Comparison of ENCODE assay signal across 1 cellular context in genomic region chr20:36460648-36461599, GRCh38.
TF ChIP-seq lines count a peak whose summit lies in the region.

No MANE protein-coding gene starts in this region.

TF ChIP-seq in HepG2, 621 proteins besides CTCF, POLR2A, EP300 and RAD21 (continued from another document and continues in another):
- no peak for TF ChIP-seq ZUFSP (CRISPR knock-in tag; IDR thresholded peaks at IDR 0.05; ENCODE audit: borderline replicate concordance)
- TF ChIP-seq TCF7L2 (IDR thresholded peaks at IDR 0.05; ENCODE audit: low read depth, low read length), result no peak
- TF ChIP-seq EZH2 (conservative IDR thresholded peaks at IDR 0.05; ENCODE audit: low read depth, low read length), result no peak
- TF ChIP-seq ZNF784 (CRISPR knock-in tag; IDR thresholded peaks at IDR 0.05; ENCODE audit: borderline replicate concordance), result peak; percentile 92
- TF ChIP-seq ZNF275 (CRISPR knock-in tag; IDR thresholded peaks at IDR 0.05; ENCODE audit: borderline replicate concordance), result no peak; the same call in 1 of the 2 replicates
- TF ChIP-seq ATF6 (CRISPR knock-in tag; conservative IDR thresholded peaks at IDR 0.05), result no peak
- peak; percentile 90; the same call in 1 of the 2 replicates for TF ChIP-seq ZNF773 (CRISPR knock-in tag; IDR thresholded peaks at IDR 0.05; ENCODE audit: borderline replicate concordance)
- peak; percentile 15; the same call in 1 of the 2 replicates for TF ChIP-seq ZNF441 (CRISPR knock-in tag; IDR thresholded peaks at IDR 0.05; ENCODE audit: borderline replicate concordance)
- TF ChIP-seq MXD1 (CRISPR knock-in tag; IDR thresholded peaks at IDR 0.05), result peak; percentile 79; the same call in 1 of the 2 replicates
- peak; percentile 93 for TF ChIP-seq ZNF501 (CRISPR knock-in tag; IDR thresholded peaks at IDR 0.05)
- no peak for TF ChIP-seq ZEB1 (IDR thresholded peaks at IDR 0.05; ENCODE audit: insufficient replicate concordance, low read depth)
- TF ChIP-seq SALL2 (CRISPR knock-in tag; IDR thresholded peaks at IDR 0.05), result peak; percentile 96
- TF ChIP-seq PAX8 (CRISPR knock-in tag; IDR thresholded peaks at IDR 0.05; ENCODE audit: borderline replicate concordance), result peak; percentile 94; the same call in 1 of the 2 replicates
- no peak for TF ChIP-seq HBP1 (CRISPR knock-in tag; IDR thresholded peaks at IDR 0.05; ENCODE audit: low read depth)
- TF ChIP-seq PHF20 (CRISPR knock-in tag; IDR thresholded peaks at IDR 0.05), result peak; percentile 61
- no peak for TF ChIP-seq ATF1 (CRISPR knock-in tag; IDR thresholded peaks at IDR 0.05)
- peak; percentile 73; the same call in 1 of the 3 replicates for TF ChIP-seq MXI1 (IDR thresholded peaks at IDR 0.05; ENCODE audit: borderline replicate concordance, low read depth, low read length)
- TF ChIP-seq ZNF737 (CRISPR knock-in tag; IDR thresholded peaks at IDR 0.05; ENCODE audit: borderline replicate concordance), result no peak
- TF ChIP-seq MLLT10 (CRISPR knock-in tag; IDR thresholded peaks at IDR 0.05), result no peak
- TF ChIP-seq TEAD2 (CRISPR knock-in tag; IDR thresholded peaks at IDR 0.05), result peak; percentile 88; the same call in 1 of the 2 replicates
- TF ChIP-seq MED8 (CRISPR knock-in tag; IDR thresholded peaks at IDR 0.05; ENCODE audit: insufficient replicate concordance), result peak; percentile 74
- TF ChIP-seq MAFG (CRISPR knock-in tag; IDR thresholded peaks at IDR 0.05), result no peak
- peak; percentile 71; the same call in 1 of the 2 replicates for TF ChIP-seq KAT8 (CRISPR knock-in tag; IDR thresholded peaks at IDR 0.05)
- TF ChIP-seq TERF1 (CRISPR knock-in tag; IDR thresholded peaks at IDR 0.05), result no peak; the same call in 1 of the 2 replicates
- 0 out of 2 replicates have a peak, but pooled peaks have one; percentile 53 for TF ChIP-seq SIX4 (CRISPR knock-in tag; IDR thresholded peaks at IDR 0.05)
- no peak for TF ChIP-seq DNMT3B (CRISPR knock-in tag; conservative IDR thresholded peaks at IDR 0.05)
- no peak for TF ChIP-seq ZNF672 (CRISPR knock-in tag; IDR thresholded peaks at IDR 0.05)
- TF ChIP-seq SRSF1 (optimal IDR thresholded peaks at IDR 0.05; ENCODE audit: low read depth, low read length), result peak; percentile 87
- 0 out of 2 replicates have a peak, but pooled peaks have one; percentile 56 for TF ChIP-seq FOXM1 (CRISPR knock-in tag; IDR thresholded peaks at IDR 0.05)
- TF ChIP-seq MBNL3 (CRISPR knock-in tag; conservative IDR thresholded peaks at IDR 0.05), result no peak
- TF ChIP-seq CENPX (CRISPR knock-in tag; IDR thresholded peaks at IDR 0.05), result no peak
- TF ChIP-seq ZNF816 (CRISPR knock-in tag; IDR thresholded peaks at IDR 0.05; ENCODE audit: borderline replicate concordance), result no peak; the same call in 1 of the 2 replicates
- peak; percentile 97 for TF ChIP-seq ZNF274 (CRISPR knock-in tag; IDR thresholded peaks at IDR 0.05)
- TF ChIP-seq RFX5 (IDR thresholded peaks at IDR 0.05; ENCODE audit: low read depth, low read length), result no peak; the same call in 1 of the 2 replicates
- peak; percentile 49; the same call in 1 of the 2 replicates for TF ChIP-seq FOXJ3 (CRISPR knock-in tag; IDR thresholded peaks at IDR 0.05; ENCODE audit: borderline replicate concordance)
- no peak; the same call in 1 of the 2 replicates for TF ChIP-seq ZNF414 (CRISPR knock-in tag; IDR thresholded peaks at IDR 0.05)
- TF ChIP-seq PBX2 (CRISPR knock-in tag; IDR thresholded peaks at IDR 0.05), result no peak
- TF ChIP-seq ZNF577 (CRISPR knock-in tag; IDR thresholded peaks at IDR 0.05; ENCODE audit: borderline replicate concordance, low read depth), result no peak; the same call in 1 of the 2 replicates
- TF ChIP-seq ZNF724P (CRISPR knock-in tag; IDR thresholded peaks at IDR 0.05; ENCODE audit: borderline replicate concordance), result 0 out of 2 replicates have a peak, but pooled peaks have one; percentile 22
- TF ChIP-seq IRF1 (CRISPR knock-in tag; IDR thresholded peaks at IDR 0.05; ENCODE audit: low read depth), result 0 out of 2 replicates have a peak, but pooled peaks have one; percentile 60
- TF ChIP-seq SPEN (CRISPR knock-in tag; IDR thresholded peaks at IDR 0.05; ENCODE audit: low read depth), result peak; percentile 88
- peak; percentile 97 for TF ChIP-seq ZNF430 (CRISPR knock-in tag; IDR thresholded peaks at IDR 0.05)
- TF ChIP-seq ZSCAN5A (CRISPR knock-in tag; IDR thresholded peaks at IDR 0.05; ENCODE audit: borderline replicate concordance), result no peak
- TF ChIP-seq AHR (CRISPR knock-in tag; IDR thresholded peaks at IDR 0.05), result peak; percentile 85; the same call in 1 of the 2 replicates
- TF ChIP-seq BCLAF1 (IDR thresholded peaks at IDR 0.05), result no peak
- no peak; the same call in 1 of the 2 replicates for TF ChIP-seq BRD4 (CRISPR knock-in tag; IDR thresholded peaks at IDR 0.05)
